23 cellular contexts compared by ENCODE assay signal in the genomic region with DNA sequence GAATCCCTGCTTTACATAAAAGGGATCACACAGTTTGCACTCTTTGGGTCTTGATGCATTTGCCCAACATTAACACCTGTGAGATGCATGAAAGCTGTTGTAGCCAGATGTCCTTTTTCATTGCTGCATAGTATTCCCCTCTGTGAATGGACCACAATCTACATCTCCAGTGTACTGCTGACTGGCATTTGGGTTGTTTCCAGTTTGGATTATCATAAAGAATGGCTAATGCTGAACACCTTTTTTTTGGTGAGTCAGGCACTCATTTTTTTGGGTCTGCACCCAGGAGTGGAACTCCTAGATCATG. TPM values are rescaled to one million over a fixed set of nuclear protein-coding genes. Genes with fewer than 3 reads are reported as not detected.
"Had no signal": no experiment of that assay in that cellular context is flagged by ENCODE, and none has a peak within 500 bp of the region (broad histone marks: within the 10 kb centered on the region; RNA-seq: fewer than 3 reads in every experiment).

No MANE protein-coding gene starts in this region.

- H3K9me3 ChIP-seq: SK-N-SH had no signal

- H3K9ac ChIP-seq: KMS-11, SK-N-SH had no signal

- DNase-seq: IMR-90, Kasumi-1, MM.1S, NCI-H1092 treated with DMSO at 0.1 percent for 48 hours, NCI-H1436, NCI-H187, NCI-H2029, NCI-H2081 treated with DMSO at 0.1 percent for 48 hours, NCI-H2171, NCI-H226, NCI-H446, NCI-H510A, NCI-H524 treated with DMSO at 0.1 percent for 48 hours, NCI-H69, NCI-H774, Right ventricle myocardium superior, RPMI8226, SK-N-SH, SW 1271 had no signal

- FAIRE-seq: HepG2, RCC 7860 had no signal

- H3K27ac ChIP-seq: KMS-11 had no signal

- H3K4me2 ChIP-seq: KMS-11, SK-N-SH had no signal

- ATAC-seq: HepG2 had no signal

RNA-seq across cellular contexts. Expression of a gene that starts 58.3 kb away (rescaled TPM):
- total RNA-seq: HepG2, IMR-90, M059J had no signal
- polyA plus RNA-seq: HepG2 had no signal
